8 cellular contexts compared by ENCODE assay signal in the genomic region with DNA sequence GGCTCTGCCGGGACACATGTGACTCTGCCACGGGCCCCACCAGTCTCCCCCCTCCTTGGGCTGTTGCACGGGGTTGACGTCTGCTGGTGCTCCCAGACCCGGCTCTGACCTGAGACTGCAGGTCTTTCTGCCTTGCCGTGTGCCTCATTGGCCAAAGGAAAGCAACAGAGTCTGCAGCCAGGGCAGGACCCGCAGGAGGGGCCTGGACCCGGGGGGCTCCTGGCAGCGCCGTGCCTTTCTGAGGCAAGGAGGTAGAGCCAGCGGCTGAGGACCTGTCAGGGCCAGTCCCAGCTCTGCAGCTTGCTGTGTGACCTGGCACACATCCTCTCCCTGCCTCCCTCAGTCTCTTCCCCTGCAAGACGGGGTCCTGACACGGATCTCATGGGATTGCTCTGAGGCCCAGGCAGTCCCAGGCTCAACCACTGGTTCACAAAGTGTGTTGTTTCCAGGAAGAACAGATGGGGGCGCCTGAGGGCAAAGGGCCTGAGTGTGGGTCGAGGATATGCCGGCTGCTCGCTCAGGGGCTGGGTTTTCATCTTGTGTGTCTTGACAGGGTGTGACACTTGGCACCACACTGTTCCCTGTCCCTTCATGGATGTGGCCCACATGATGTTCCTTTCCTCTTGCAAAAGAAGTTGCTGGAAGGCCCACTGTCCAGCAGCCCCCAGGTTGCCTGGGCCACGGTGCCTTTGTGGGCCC. TPM values are rescaled to one million over a fixed set of nuclear protein-coding genes. Genes with fewer than 3 reads are reported as not detected.
DNase-seq lines count a peak whose midpoint lies in the region; ATAC-seq and TF ChIP-seq lines count a peak whose summit lies in the region.

No MANE protein-coding gene starts in this region.

- DNase-seq in AG09309 (ENCODE audit: low read depth) (no peak), GM13977 (ENCODE audit: low spot score) (peak; percentile 74), UCSD-AML1 (lab: John Stamatoyannopoulos, UW; ENCODE audit: unreplicated experiment) (peak; percentile 46), Right ventricle myocardium inferior (ENCODE audit: missing footprints) (peak; percentile 73), germinal center (ENCODE audit: low spot score) (no peak)
- peak; percentile 19 for DNase-seq in stimulated activated CD8-positive, alpha-beta memory T cell treated with anti-CD3 and anti-CD28 coated beads, Interleukin-4, amount 100 ng/mL, for 24 hours (ENCODE audit: low read depth)

- intact Hi-C loops in Right ventricle myocardium inferior (cut with DNase I) = loop anchor here (5.0 to 10.0 kb wide), 3 partner anchors 38 to 361 kb away; partner anchors contain the start of gene ANKMY1

- no peak overlapping the region for H3K4me3 ChIP-seq in AG09309 (ENCODE audit: control insufficient read depth, low read depth, low read length)

- ATAC-seq in Right ventricle myocardium inferior = peak; percentile 6
- no peak for ATAC-seq in GM19351 (IDR thresholded peaks at IDR 0.05; ENCODE audit: unreplicated experiment)
- no peak for ATAC-seq in GM18519 (IDR thresholded peaks at IDR 0.05; ENCODE audit: low FRiP score, unreplicated experiment)

- in situ Hi-C loops in GM13977 (cut with MboI; ENCODE audit: low pct_unique_long_range_greater_than_20kb, low sequenced_read_pairs, unreplicated experiment) = no loop called here

- TF ChIP-seq CTCF in AG09309 (IDR thresholded peaks at IDR 0.05; ENCODE audit: control insufficient read depth, insufficient read depth, low read depth, low read length, missing control alignments) (peak; percentile 18), GM13977 (IDR thresholded peaks at IDR 0.05; ENCODE audit: extremely low read depth, insufficient read depth, missing control alignments) (peak; percentile 65)

RNA-seq across cellular contexts. Expression of gene CAPN10, which starts 9.0 kb away (rescaled TPM):
- total RNA-seq in Right ventricle myocardium inferior = 51.8 TPM

RNA-seq across cellular contexts. Expression of gene RNPEPL1, which starts 27.2 kb away (rescaled TPM):
- total RNA-seq in Right ventricle myocardium inferior = 98.4 TPM

RNA-seq across cellular contexts. Expression of gene GPR35, which starts 29.8 kb away (rescaled TPM):
- 2.2 TPM for total RNA-seq in Right ventricle myocardium inferior

RNA-seq across cellular contexts. Expression of gene DUSP28, which starts 35.4 kb away (rescaled TPM):
- 14.4 TPM for total RNA-seq in Right ventricle myocardium inferior

RNA-seq across cellular contexts. Expression of gene ANKMY1, which starts 37.7 kb away (rescaled TPM):
- total RNA-seq in Right ventricle myocardium inferior = 5.9 TPM

Comparison
In these comparisons a context has a peak if more than half of its experiments do, and no peak if none do; other contexts are left out.
1. DNase-seq: peak in GM13977 (single experiment), UCSD-AML1 (single experiment), Right ventricle myocardium inferior (single experiment) and stimulated activated CD8-positive, alpha-beta memory T cell treated with anti-CD3 and anti-CD28 coated beads, Interleukin-4, amount 100 ng/mL, for 24 hours (single experiment); none in AG09309 (single experiment) and germinal center (single experiment).